In the genomic region with DNA sequence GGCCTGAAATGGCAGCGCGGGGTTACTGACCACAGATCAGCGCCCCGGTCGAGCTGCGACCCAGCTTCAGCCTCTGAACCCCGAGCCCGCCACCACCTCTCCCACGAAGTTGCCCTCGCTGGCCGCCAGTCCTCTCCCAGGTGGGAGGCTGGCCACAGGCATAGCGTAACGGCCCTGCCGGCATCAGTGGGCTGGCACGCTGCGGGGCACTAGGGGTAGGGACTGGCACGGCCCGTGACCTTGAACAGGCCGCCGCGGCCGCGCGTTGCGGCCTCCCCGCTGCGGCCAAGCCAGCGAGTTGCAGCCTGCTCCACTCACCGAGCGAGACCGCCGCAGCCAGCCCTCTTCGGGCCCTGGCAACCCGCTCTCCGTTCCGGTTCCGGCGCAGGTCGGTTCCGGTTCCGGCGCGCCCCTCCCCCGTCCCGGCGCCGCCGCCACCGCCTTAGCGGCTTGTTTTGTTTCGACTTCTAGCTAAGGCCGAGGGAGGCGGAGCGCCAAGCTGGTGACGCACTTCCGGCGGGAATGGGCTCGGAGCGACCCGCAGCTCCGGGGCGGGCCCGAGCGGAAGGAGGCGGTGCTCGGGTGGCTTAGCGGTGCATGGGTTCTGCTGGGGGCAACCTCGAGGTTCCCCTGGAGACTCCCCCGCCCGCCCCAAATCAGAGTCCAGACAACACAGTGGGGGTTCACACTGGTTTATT, we compare ENCODE assay signal across 8 cellular contexts. TPM values are rescaled to one million over a fixed set of nuclear protein-coding genes. Genes with fewer than 3 reads are reported as not detected.
DNase-seq lines count a peak whose midpoint lies in the region; ATAC-seq, FAIRE-seq and TF ChIP-seq lines count a peak whose summit lies in the region.

TSS of gene USP19 (minus strand) at position 386 of the 698 bp plus-strand sequence. CDS start 1,678 bp downstream, outside the sequence.

- POLR2A ChIA-PET in AG04449 (lab: Yijun Ruan, JAX): interaction anchor here (0.7 to 2.6 kb wide), 8 partner anchors 10 to 162 kb away, joined by 3 to 25 read pairs (median 4); partner anchors contain the start of genes LAMB2, NDUFAF3 and QRICH1

- peak within 1 kb of the TSS; percentile 86 to 95 for H3K27ac ChIP-seq in kidney (ENCODE audit: low read depth in 2 of 2, low read length in 2 of 2)

- ATAC-seq in GM18861 (IDR thresholded peaks at IDR 0.05; ENCODE audit: unreplicated experiment): peak; percentile 83
- ATAC-seq in HG03103 (IDR thresholded peaks at IDR 0.05; ENCODE audit: low read depth, unreplicated experiment): peak; percentile 77
- peak; percentile 92 to 94 for ATAC-seq in activated CD4-positive, CD25-positive, alpha-beta regulatory T cell treated with anti-CD3 and anti-CD28 coated beads, Interleukin-2, amount 50 U/mL, for 24 hours

- no peaks in the 10 kb centered on the region for H3K9me3 ChIP-seq in kidney (ENCODE audit: control insufficient read depth in 1 of 2, low read length in 2 of 2)

- DNase-seq in AG04449 (ENCODE audit: low read depth, low spot score): no peak
- peak; percentile 37 for DNase-seq in NCI-H446 treated with DMSO at 0.1 percent for 48 hours (lab: John Stamatoyannopoulos, UW)
- DNase-seq in cerebellar cortex (ENCODE audit: low spot score): peak; percentile 96
- peak; percentile 98 for DNase-seq in kidney
- peak; percentile 96 for DNase-seq in stimulated activated CD4-positive, alpha-beta T cell treated with anti-CD3 and anti-CD28 coated beads, Interleukin-15, amount 100 ng/mL, for 24 hours

- H3K36me3 ChIP-seq in kidney (ENCODE audit: control insufficient read depth in 1 of 2, insufficient read depth in 2 of 2, low read length in 2 of 2): peaks cover 48 to 76% of the 10 kb centered on the region in 2 donors

- intact Hi-C loops in kidney (cut with DNase I): no loop called here

- H3K4me3 ChIP-seq in AG04449 (ENCODE audit: low read depth, low read length) (peak within 1 kb of the TSS; percentile 96), kidney (ENCODE audit: low read length in 2 of 2) (peak within 1 kb of the TSS; percentile 80 to 91)

- FAIRE-seq in kidney (lab: Jason Lieb, UNC): no peak

- no peak for TF ChIP-seq CTCF in AG04449 (IDR thresholded peaks at IDR 0.05; ENCODE audit: insufficient read depth, low read length, missing control alignments)
- no peak for TF ChIP-seq CTCF in kidney (IDR thresholded peaks at IDR 0.05; ENCODE audit: borderline replicate concordance, extremely low read depth, insufficient read depth)

- H3K9ac ChIP-seq in kidney (ENCODE audit: low read length in 2 of 2): peak within 1 kb of the TSS; percentile 89 to 91

- CTCF ChIA-PET in AG04449 (lab: Yijun Ruan, JAX): interaction anchor here (1.0 to 1.7 kb wide), 4 partner anchors 11 to 329 kb away, joined by 3 to 7 read pairs (median 4); no protein-coding TSS in a partner anchor

- H3K4me1 ChIP-seq in kidney (ENCODE audit: control insufficient read depth in 1 of 2, insufficient read depth in 1 of 2, low read depth in 1 of 2, low read length in 2 of 2): peaks cover 10 to 15% of the 10 kb centered on the region in 2 donors

RNA-seq across cellular contexts. Expression of gene USP19, which starts in this region (rescaled TPM):
- 67.2 TPM for total RNA-seq in kidney
- 29.3 TPM for polyA plus RNA-seq in kidney (ENCODE audit: insufficient read depth, low read depth, low replicate concordance)
